Comparison of ENCODE assay signal across 20 cellular contexts in genomic region chr10:129032626-129033353, GRCh38.
DNase-seq lines count a peak whose midpoint lies in the region; ATAC-seq and TF ChIP-seq lines count a peak whose summit lies in the region.
"Had no signal": no experiment of that assay in that cellular context is flagged by ENCODE, and none has a peak within 500 bp of the region (broad histone marks: within the 10 kb centered on the region; RNA-seq: fewer than 3 reads in every experiment).

No MANE protein-coding gene starts in this region.

- H3K27ac ChIP-seq in CD4-positive, CD25-positive, alpha-beta regulatory T cell (ENCODE audit: insufficient read depth, low read length, poor library complexity, severe bottlenecking) = no peak overlapping the region
- H3K27ac ChIP-seq in SK-N-MC (peak overlapping the region; percentile 95), esophagus muscularis mucosa (replicated peaks in 1 of 4) (no peak overlapping the region), subcutaneous abdominal adipose tissue (ENCODE audit: low read depth, low read length) (no peak overlapping the region), esophagus squamous epithelium (no peak overlapping the region), spleen (no peak overlapping the region)
- H3K27ac ChIP-seq: Peyer's patch had no signal

- peak overlapping the region; percentile 82 to 95 (median 83) for H3K27ac Mint-ChIP-seq in CD4-positive, CD25-positive, alpha-beta regulatory T cell
- H3K27ac Mint-ChIP-seq: B cell; CD4-positive, alpha-beta T cell had no signal

- peaks cover 48% of the 10 kb centered on the region for H3K4me1 ChIP-seq in CD4-positive, CD25-positive, alpha-beta regulatory T cell (ENCODE audit: control insufficient read depth, insufficient read depth, low read length, poor library complexity, severe bottlenecking)
- H3K4me1 ChIP-seq in esophagus muscularis mucosa (peaks cover 0 to 6% (median 5%) of the 10 kb centered on the region in 4 donors), subcutaneous abdominal adipose tissue (ENCODE audit: control insufficient read depth in 5 of 5, insufficient read depth in 5 of 5, low read length in 5 of 5) (peaks cover 3 to 40% (median 17%) of the 10 kb centered on the region in 5 donors), esophagus squamous epithelium (peaks cover 0 to 29% (median 2%) of the 10 kb centered on the region in 3 donors), spleen (peaks cover 0 to 19% (median 0%) of the 10 kb centered on the region in 6 donors), BE2C (peaks cover 11% of the 10 kb centered on the region; the same call in 1 of the 2 replicates)
- H3K4me1 ChIP-seq: Peyer's patch had no signal

- H3K27me3 ChIP-seq in CD4-positive, CD25-positive, alpha-beta regulatory T cell (ENCODE audit: control insufficient read depth, insufficient read depth, low read length) = no peaks in the 10 kb centered on the region
- H3K27me3 ChIP-seq in esophagus muscularis mucosa = peaks cover 0 to 90% (median 7%) of the 10 kb centered on the region in 4 donors
- H3K27me3 ChIP-seq in subcutaneous abdominal adipose tissue (ENCODE audit: control insufficient read depth in 5 of 5, insufficient read depth in 4 of 5, low read length in 5 of 5) = peaks cover 0 to 4% (median 2%) of the 10 kb centered on the region in 5 donors
- H3K27me3 ChIP-seq in esophagus squamous epithelium = peaks cover 0 to 69% (median 0%) of the 10 kb centered on the region in 4 donors
- peaks cover 0 to 95% (median 17%) of the 10 kb centered on the region in 7 donors for H3K27me3 ChIP-seq in spleen (replicated peaks in 1 of 7)
- H3K27me3 ChIP-seq in BE2C = no peaks in the 10 kb centered on the region
- H3K27me3 ChIP-seq: Peyer's patch had no signal

- no peak for TF ChIP-seq EP300 in esophagus muscularis mucosa (IDR thresholded peaks at IDR 0.05)

- no peak for DNase-seq in CD4-positive, CD25-positive, alpha-beta regulatory T cell
- DNase-seq in SK-N-MC (ENCODE audit: low read depth, low spot score) (no peak), esophagus muscularis mucosa (ENCODE audit: extremely low spot score) (peak; percentile 83), esophagus squamous epithelium (lab: John Stamatoyannopoulos, UW) (no peak), spleen (no peak), BE2C (no peak)
- DNase-seq: CD4-positive, alpha-beta T cell; COR-L47; HCEC 1CT; KG1; NCI-H1105; NCI-H146; NCI-H2029; NCI-H226; NCI-H510A treated with DMSO at 0.1 percent for 48 hours; NCI-H748 treated with DMSO at 0.1 percent for 48 hours; NK-92 treated with Interleukin-12 subunit alpha and Interleukin-12 subunit beta, amount 100 ng/mL, for 24 hours; Peyer's patch had no signal

- H3K36me3 Mint-ChIP-seq in CD4-positive, CD25-positive, alpha-beta regulatory T cell = no peaks in the 10 kb centered on the region

- WGBS in esophagus muscularis mucosa = 71% methylated on average over 24 of the region's 24 CpGs
- WGBS in esophagus squamous epithelium, 2 donors = 60 to 69% methylated on average over 22 to 23 of the region's 24 CpGs
- WGBS in spleen, 5 donors = 74 to 89% (median 86%) methylated on average over 24 of the region's 24 CpGs

- intact Hi-C loops in esophagus muscularis mucosa (cut with DNase I) = loop anchor here (5.0 kb wide), 1 partner anchor 300 kb away; no protein-coding TSS in a partner anchor
- intact Hi-C loops in esophagus squamous epithelium (cut with DNase I) = loop anchor here (10.0 kb wide), 1 partner anchor 932 kb away; the partner anchor contains the start of gene EBF3
- intact Hi-C loops in spleen (cut with DNase I; ENCODE audit: low total_unique reads) = loop anchor here (5.0 kb wide), 1 partner anchor 935 kb away; no protein-coding TSS in a partner anchor

- TF ChIP-seq CTCF in esophagus muscularis mucosa (IDR thresholded peaks at IDR 0.05) (no peak), esophagus squamous epithelium (IDR thresholded peaks at IDR 0.05) (no peak), spleen (IDR thresholded peaks at IDR 0.05 in 8 of 11, conservative IDR thresholded peaks at IDR 0.05 in 3 of 11) (no peak), BE2C (IDR thresholded peaks at IDR 0.05; ENCODE audit: low read depth, low read length) (no peak)

- peaks cover 9 to 63% (median 36%) of the 10 kb centered on the region in 4 donors for H3K4me1 Mint-ChIP-seq in CD4-positive, CD25-positive, alpha-beta regulatory T cell

- peak overlapping the region; percentile 19 for H3K4me3 ChIP-seq in CD4-positive, CD25-positive, alpha-beta regulatory T cell (ENCODE audit: low read depth, low read length)
- H3K4me3 ChIP-seq in SK-N-MC (peak overlapping the region; percentile 62; the same call in 1 of the 2 replicates), esophagus muscularis mucosa (no peak overlapping the region), subcutaneous abdominal adipose tissue (ENCODE audit: low read depth in 1 of 5, low read length in 5 of 5) (peak overlapping the region in 3 of 5 donors; percentile 5 to 35 (median 33)), esophagus squamous epithelium (no peak overlapping the region), spleen (no peak overlapping the region), BE2C (ENCODE audit: low read depth, low read length) (no peak overlapping the region)
- H3K4me3 ChIP-seq: Peyer's patch had no signal

- H3K9me3 ChIP-seq in CD4-positive, CD25-positive, alpha-beta regulatory T cell (ENCODE audit: control insufficient read depth in 2 of 2, low read length in 2 of 2) = no peaks in the 10 kb centered on the region
- H3K9me3 ChIP-seq in SK-N-MC (ENCODE audit: low read depth, low read length) = no peaks in the 10 kb centered on the region
- no peaks in the 10 kb centered on the region for H3K9me3 ChIP-seq in esophagus muscularis mucosa
- no peaks in the 10 kb centered on the region for H3K9me3 ChIP-seq in subcutaneous abdominal adipose tissue (ENCODE audit: control insufficient read depth in 5 of 5, low read length in 5 of 5)
- no peaks in the 10 kb centered on the region for H3K9me3 ChIP-seq in esophagus squamous epithelium
- no peaks in the 10 kb centered on the region for H3K9me3 ChIP-seq in spleen
- no peaks in the 10 kb centered on the region for H3K9me3 ChIP-seq in BE2C
- H3K9me3 ChIP-seq: Peyer's patch had no signal

- TF ChIP-seq POLR2A in esophagus muscularis mucosa (IDR thresholded peaks at IDR 0.05; ENCODE audit: low read depth) = no peak
- TF ChIP-seq POLR2A in esophagus squamous epithelium (IDR thresholded peaks at IDR 0.05) = no peak
- no peak for TF ChIP-seq POLR2A in spleen (IDR thresholded peaks at IDR 0.05)

- peak overlapping the region; percentile 57 for H3K9ac ChIP-seq in SK-N-MC (ENCODE audit: insufficient read length)
- H3K9ac ChIP-seq in subcutaneous abdominal adipose tissue (ENCODE audit: low read length in 5 of 5) = no peak overlapping the region

- H3K9me3 Mint-ChIP-seq in CD4-positive, CD25-positive, alpha-beta regulatory T cell = peaks cover 0 to 1% (median 0%) of the 10 kb centered on the region in 7 donors
- H3K9me3 Mint-ChIP-seq: CD4-positive, alpha-beta T cell had no signal

- H3K27me3 Mint-ChIP-seq in CD4-positive, CD25-positive, alpha-beta regulatory T cell = no peaks in the 10 kb centered on the region

- H3K36me3 ChIP-seq in CD4-positive, CD25-positive, alpha-beta regulatory T cell (ENCODE audit: control insufficient read depth, insufficient read depth, low read length) = no peaks in the 10 kb centered on the region
- H3K36me3 ChIP-seq in SK-N-MC (ENCODE audit: insufficient read depth, low read length) (no peaks in the 10 kb centered on the region), esophagus muscularis mucosa (no peaks in the 10 kb centered on the region), subcutaneous abdominal adipose tissue (ENCODE audit: control insufficient read depth in 5 of 5, insufficient read depth in 5 of 5, low read length in 5 of 5) (no peaks in the 10 kb centered on the region), esophagus squamous epithelium (no peaks in the 10 kb centered on the region), spleen (no peaks in the 10 kb centered on the region), BE2C (no peaks in the 10 kb centered on the region)
- H3K36me3 ChIP-seq: Peyer's patch had no signal

- peak overlapping the region in 3 of 4 donors; percentile 19 to 84 (median 52) for H3K4me3 Mint-ChIP-seq in CD4-positive, CD25-positive, alpha-beta regulatory T cell
- H3K4me3 Mint-ChIP-seq: B cell; CD4-positive, alpha-beta T cell had no signal

- no peak for ATAC-seq in CD4-positive, CD25-positive, alpha-beta regulatory T cell (ENCODE audit: low read depth in 2 of 2)

Comparison
In these comparisons a context has a peak if more than half of its experiments do, and no peak if none do; other contexts are left out.
1. H3K4me3 ChIP-seq: peak in CD4-positive, CD25-positive, alpha-beta regulatory T cell (single experiment), SK-N-MC (single experiment) and subcutaneous abdominal adipose tissue (3 of 5); none in esophagus muscularis mucosa (0 of 4), esophagus squamous epithelium (0 of 4), spleen (0 of 8) and BE2C (single experiment).